In the genomic region with DNA sequence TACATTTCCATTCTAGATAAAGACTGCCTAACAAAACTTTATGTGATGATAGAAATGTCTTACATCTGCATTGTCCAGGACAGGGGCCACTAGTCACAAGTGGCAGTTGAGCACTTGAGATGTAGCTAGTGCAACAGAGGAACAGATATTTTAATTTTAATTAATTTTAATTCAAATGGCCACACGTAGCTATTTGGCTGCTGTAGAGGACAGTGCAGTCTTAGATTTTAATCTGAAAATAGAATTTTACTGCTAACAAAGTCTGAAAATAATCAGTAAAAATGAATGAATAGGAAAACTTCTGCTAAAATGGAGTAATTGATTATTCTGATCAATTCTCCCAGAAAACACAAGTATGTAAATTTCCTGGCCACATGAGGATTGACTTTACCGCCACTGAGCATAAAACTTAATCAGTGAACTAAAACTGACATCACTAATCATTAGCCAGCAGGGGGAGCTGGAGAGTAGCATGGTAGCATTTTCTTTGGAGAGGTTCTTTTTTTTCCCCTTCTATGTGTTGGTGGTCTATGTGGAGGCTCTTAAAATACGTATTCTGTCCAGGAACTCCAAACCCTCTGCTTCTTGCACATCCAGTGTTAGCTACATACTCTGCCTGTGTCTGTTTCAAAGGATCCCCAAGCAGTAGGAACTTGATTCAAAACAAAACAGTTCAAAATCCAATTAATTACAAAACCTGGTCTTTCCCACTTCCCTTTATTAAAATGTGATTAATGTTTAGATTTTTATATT, we compare ENCODE assay signal across 1 cellular context.
TF ChIP-seq lines count a peak whose summit lies in the region.

No MANE protein-coding gene starts in this region.

TF ChIP-seq in SK-N-SH treated with all-trans-retinoic acid at 6 μM for 48 hours, 23 proteins besides CTCF, POLR2A, EP300 and RAD21 (continued from another document):
- TF ChIP-seq TOX (CRISPR knock-in tag; IDR thresholded peaks at IDR 0.05; ENCODE audit: borderline replicate concordance) (no peak), OSR1 (CRISPR knock-in tag; IDR thresholded peaks at IDR 0.05) (no peak), BACH2 (CRISPR knock-in tag; IDR thresholded peaks at IDR 0.05; ENCODE audit: borderline replicate concordance) (no peak)
